In the genomic region with DNA sequence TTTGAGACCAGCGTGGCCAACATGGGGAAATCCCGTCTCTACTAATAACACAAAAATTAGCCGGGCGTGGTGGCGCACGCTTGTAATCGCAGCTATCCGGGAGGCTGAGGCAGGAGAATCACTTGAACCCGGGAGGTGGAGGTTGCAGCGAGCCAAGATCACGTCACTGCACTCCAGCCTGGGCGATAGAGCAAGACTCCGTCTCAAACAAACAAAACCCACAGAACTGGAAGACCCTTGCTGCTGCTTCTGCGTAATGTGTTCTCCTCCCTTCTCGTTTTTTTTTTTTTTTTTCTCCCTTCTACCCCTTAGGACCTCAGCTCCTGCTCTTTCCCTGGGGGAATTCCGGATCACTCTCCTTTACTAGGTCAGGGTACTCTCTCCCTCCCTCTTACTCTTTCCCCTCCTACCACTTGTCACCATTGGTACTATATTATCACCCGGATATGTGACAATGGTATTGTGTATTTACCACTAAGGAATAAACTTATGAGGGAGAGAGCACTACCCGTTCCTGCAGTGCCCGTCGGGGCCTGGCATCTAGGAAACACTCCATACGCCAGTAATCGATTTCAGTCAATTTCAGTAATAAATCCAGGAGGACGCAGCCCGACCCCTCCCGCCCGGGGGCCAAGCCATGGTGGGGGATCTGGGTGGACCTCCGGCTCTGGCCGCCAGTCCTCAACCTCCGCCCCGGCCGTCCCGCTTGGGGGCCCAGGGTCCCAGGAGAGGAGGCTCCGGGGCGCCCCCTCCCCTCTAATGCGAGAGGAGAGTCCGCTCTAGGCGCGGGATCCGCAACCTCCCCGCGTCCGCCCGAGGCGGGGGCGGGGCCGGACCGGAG, we compare ENCODE assay signal across 8 cellular contexts. TPM values are rescaled to one million over a fixed set of nuclear protein-coding genes. Genes with fewer than 3 reads are reported as not detected.
DNase-seq lines count a peak whose midpoint lies in the region; ATAC-seq and TF ChIP-seq lines count a peak whose summit lies in the region.

No MANE protein-coding gene starts in this region.

- H3K27ac Mint-ChIP-seq in T-helper 2 cell treated with Interferon-gamma antibody and Interleukin-4, amounts not matched to agents 5 μg/mL and 100 μg/mL, for 36 hours = peak overlapping the region; percentile 96

- H3K9me3 ChIP-seq in right lobe of liver = no peaks in the 10 kb centered on the region

- H3K27me3 Mint-ChIP-seq in T-helper 2 cell treated with Interferon-gamma antibody and Interleukin-4, amounts not matched to agents 5 μg/mL and 100 μg/mL, for 36 hours (ENCODE audit: low read depth) = peaks cover 8% of the 10 kb centered on the region

- no peaks in the 10 kb centered on the region for H3K27me3 ChIP-seq in right lobe of liver

- no peak for TF ChIP-seq CTCF in right lobe of liver (IDR thresholded peaks at IDR 0.05)

- H3K4me3 Mint-ChIP-seq in T-helper 2 cell treated with Interferon-gamma antibody and Interleukin-4, amounts not matched to agents 5 μg/mL and 100 μg/mL, for 36 hours = peak overlapping the region; percentile 98

- H3K27ac ChIP-seq in cingulate gyrus (ENCODE audit: low read depth, low read length) = peak overlapping the region; percentile 89
- H3K27ac ChIP-seq in right lobe of liver = peak overlapping the region; percentile 95 to 98 (median 95)

- no peaks in the 10 kb centered on the region for H3K36me3 ChIP-seq in right lobe of liver

- no peaks in the 10 kb centered on the region for H3K9me3 Mint-ChIP-seq in T-helper 2 cell treated with Interferon-gamma antibody and Interleukin-4, amounts not matched to agents 5 μg/mL and 100 μg/mL, for 36 hours

- peak overlapping the region; percentile 75 to 89 (median 84) for H3K4me3 ChIP-seq in right lobe of liver

- WGBS in right lobe of liver (ENCODE audit: insufficient coverage, low coverage, low lambda C conversion rate, missing lambda C conversion rate) = 19% methylated on average over 21 of the region's 47 CpGs

- peaks cover 9% of the 10 kb centered on the region for H3K4me1 Mint-ChIP-seq in T-helper 2 cell treated with Interferon-gamma antibody and Interleukin-4, amounts not matched to agents 5 μg/mL and 100 μg/mL, for 36 hours (ENCODE audit: low read depth)

- ATAC-seq in GM19452 (IDR thresholded peaks at IDR 0.05; ENCODE audit: unreplicated experiment) (peak; percentile 32), right lobe of liver (peak; percentile 93 to 96 (median 94))

- H3K4me1 ChIP-seq in right lobe of liver = peaks cover 0 to 24% (median 12%) of the 10 kb centered on the region in 4 donors

- intact Hi-C loops in right lobe of liver (cut with DNase I) = no loop called here

- TF ChIP-seq POLR2A in right lobe of liver (IDR thresholded peaks at IDR 0.05) = peak; percentile 85

- H3K36me3 Mint-ChIP-seq in T-helper 2 cell treated with Interferon-gamma antibody and Interleukin-4, amounts not matched to agents 5 μg/mL and 100 μg/mL, for 36 hours (ENCODE audit: low read depth) = no peaks in the 10 kb centered on the region

- DNase-seq in DMS114 treated with DMSO at 0.1 percent for 48 hours (lab: John Stamatoyannopoulos, UW; ENCODE audit: unreplicated experiment) = peak; percentile 40
- DNase-seq in HUDEP-2 (lab: John Stamatoyannopoulos, UW; ENCODE audit: unreplicated experiment in 76 of 76) = peak in 63 of 76 experiments; percentile 16 to 85 (median 63)
- peak; percentile 84 for DNase-seq in T-helper 2 cell treated with Interferon-gamma antibody and Interleukin-4, amounts not matched to agents 5 μg/mL and 100 μg/mL, for 36 hours (ENCODE audit: low spot score)
- peak; percentile 92 to 93 (median 92) for DNase-seq in right lobe of liver
- DNase-seq in stimulated activated CD8-positive, alpha-beta memory T cell treated with anti-CD3 and anti-CD28 coated beads, Interleukin-4, amount 100 ng/mL, for 24 hours (ENCODE audit: low read depth) = peak; percentile 79
- no peak for DNase-seq in NCI-H1048 (lab: John Stamatoyannopoulos, UW)

RNA-seq across cellular contexts. Expression of a gene that starts 0.4 kb away (rescaled TPM):
- total RNA-seq in right lobe of liver = 10 to 100 TPM in 2 of 6 experiments, 1 to 10 TPM in 4; 8.1 to 19.4 (median 9.5) TPM
